In the genomic region with DNA sequence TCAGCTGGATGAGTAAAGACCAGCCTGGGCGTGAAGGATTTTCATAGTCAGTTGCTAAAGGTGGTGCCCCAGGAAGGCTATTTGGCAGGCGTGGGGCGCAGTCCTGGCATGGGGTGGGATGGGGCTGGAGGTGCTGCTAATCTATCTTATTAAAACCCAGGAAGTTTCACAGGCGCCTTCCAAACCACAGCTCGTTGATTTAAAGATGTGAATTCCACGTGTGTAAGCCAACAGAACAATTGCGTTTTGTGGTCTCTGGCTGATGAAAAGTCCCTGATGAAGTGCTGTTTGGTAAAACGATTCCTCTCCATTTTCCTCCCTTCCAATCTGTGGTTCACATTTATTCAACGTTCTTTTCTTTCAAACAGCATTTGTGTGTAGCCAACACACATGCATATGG, we compare ENCODE assay signal across 20 cellular contexts.
DNase-seq lines count a peak whose midpoint lies in the region; ATAC-seq and TF ChIP-seq lines count a peak whose summit lies in the region.
"Had no signal": no experiment of that assay in that cellular context is flagged by ENCODE, and none has a peak within 500 bp of the region (broad histone marks: within the 10 kb centered on the region; RNA-seq: fewer than 3 reads in every experiment).

No MANE protein-coding gene starts in this region.

- peak overlapping the region; percentile 54 for H3K27ac ChIP-seq in SJCRH30
- H3K27ac ChIP-seq: ascending aorta had no signal

- no peaks in the 10 kb centered on the region for H3K9me3 Mint-ChIP-seq in activated T-helper 17 cell treated with anti-CD3 and anti-CD28 coated beads, Interleukin-2, amount 50 U/mL, for 72 hours
- H3K9me3 Mint-ChIP-seq: activated T-cell treated with anti-CD3 and anti-CD28 coated beads, Interleukin-2, amount 50 U/mL, for 72 hours; effector memory CD8-positive, alpha-beta T cell; immature natural killer cell had no signal

- H3K27ac Mint-ChIP-seq in activated T-helper 17 cell treated with anti-CD3 and anti-CD28 coated beads, Interleukin-2, amount 50 U/mL, for 72 hours: no peak overlapping the region
- H3K27ac Mint-ChIP-seq: activated CD4-positive, alpha-beta T cell treated with anti-CD3 and anti-CD28 coated beads for 36 hours; activated T-cell treated with anti-CD3 and anti-CD28 coated beads, Interleukin-2, amount 50 U/mL, for 72 hours; effector memory CD8-positive, alpha-beta T cell; immature natural killer cell had no signal

- ATAC-seq in GM21447 (IDR thresholded peaks at IDR 0.05; ENCODE audit: unreplicated experiment): no peak
- ATAC-seq in activated T-helper 17 cell treated with anti-CD3 and anti-CD28 coated beads, Interleukin-2, amount 50 U/mL, for 72 hours (replicated peaks): no peak
- ATAC-seq: activated T-cell treated with anti-CD3 and anti-CD28 coated beads, Interleukin-2, amount 50 U/mL, for 72 hours; effector memory CD8-positive, alpha-beta T cell; Right ventricle myocardium inferior had no signal

- no peak overlapping the region for H3K4me3 Mint-ChIP-seq in activated T-helper 17 cell treated with anti-CD3 and anti-CD28 coated beads, Interleukin-2, amount 50 U/mL, for 72 hours
- H3K4me3 Mint-ChIP-seq: activated CD4-positive, alpha-beta T cell treated with anti-CD3 and anti-CD28 coated beads for 36 hours; activated T-cell treated with anti-CD3 and anti-CD28 coated beads, Interleukin-2, amount 50 U/mL, for 72 hours; effector memory CD8-positive, alpha-beta T cell; immature natural killer cell had no signal

- H3K4me1 Mint-ChIP-seq in activated T-helper 17 cell treated with anti-CD3 and anti-CD28 coated beads, Interleukin-2, amount 50 U/mL, for 72 hours: peaks cover 8% of the 10 kb centered on the region

- H3K36me3 ChIP-seq in SJCRH30: no peaks in the 10 kb centered on the region
- H3K36me3 ChIP-seq: ascending aorta, HAP-1 had no signal

- H3K9me3 ChIP-seq in SJCRH30 (replicated peaks): no peaks in the 10 kb centered on the region
- H3K9me3 ChIP-seq: ascending aorta, HAP-1 had no signal

- no peaks in the 10 kb centered on the region for H3K36me3 Mint-ChIP-seq in activated T-helper 17 cell treated with anti-CD3 and anti-CD28 coated beads, Interleukin-2, amount 50 U/mL, for 72 hours (ENCODE audit: low read depth)
- H3K36me3 Mint-ChIP-seq: immature natural killer cell had no signal

- DNase-seq in A172 (ENCODE audit: low spot score): peak; percentile 83
- DNase-seq in GM04504 (ENCODE audit: low read depth): peak; percentile 34
- DNase-seq in SJCRH30: peak; percentile 78 to 86
- DNase-seq in fibroblast of pulmonary artery (ENCODE audit: low read depth): peak; percentile 44
- no peak for DNase-seq in NCI-H2029 treated with DMSO at 0.1 percent for 48 hours (lab: John Stamatoyannopoulos, UW)
- no peak for DNase-seq in NCI-H2171 treated with DMSO at 0.1 percent for 48 hours (lab: John Stamatoyannopoulos, UW)
- DNase-seq: activated CD4-positive, alpha-beta T cell treated with anti-CD3 and anti-CD28 coated beads for 36 hours; activated naive CD4-positive, alpha-beta T cell treated with anti-CD3 and anti-CD28 coated beads, Interleukin-2, amount 50 U/mL, for 16 hours; activated T-cell treated with anti-CD3 and anti-CD28 coated beads, Interleukin-2, amount 50 U/mL, for 72 hours; effector memory CD8-positive, alpha-beta T cell; immature natural killer cell; NCI-H1105 treated with DMSO at 0.1 percent for 48 hours; NCI-H524 treated with DMSO at 0.1 percent for 48 hours; stimulated activated CD4-positive, alpha-beta T cell treated with anti-CD3 and anti-CD28 coated beads, Interleukin-4, amount 100 ng/mL, for 1 hour had no signal

- H3K4me1 ChIP-seq in SJCRH30: peaks cover 63% of the 10 kb centered on the region

- H3K27me3 Mint-ChIP-seq in activated T-helper 17 cell treated with anti-CD3 and anti-CD28 coated beads, Interleukin-2, amount 50 U/mL, for 72 hours: no peaks in the 10 kb centered on the region
- H3K27me3 Mint-ChIP-seq: activated CD4-positive, alpha-beta T cell treated with anti-CD3 and anti-CD28 coated beads for 36 hours; effector memory CD8-positive, alpha-beta T cell had no signal

- TF ChIP-seq CTCF in fibroblast of pulmonary artery (IDR thresholded peaks at IDR 0.05; ENCODE audit: low read length, missing control alignments): no peak

- peak overlapping the region; percentile 3; the same call in 1 of the 2 replicates for H3K4me3 ChIP-seq in SJCRH30
- H3K4me3 ChIP-seq in fibroblast of pulmonary artery (replicated peaks; ENCODE audit: low read depth, low read length): no peak overlapping the region
- H3K4me3 ChIP-seq: ascending aorta, HAP-1, lung had no signal

- H3K27me3 ChIP-seq in SJCRH30: no peaks in the 10 kb centered on the region
- H3K27me3 ChIP-seq: ascending aorta had no signal

Comparison
In these comparisons a context has a peak if more than half of its experiments do, and no peak if none do; other contexts are left out.
1. DNase-seq: peak in A172 (single experiment), GM04504 (single experiment), SJCRH30 (2 of 2) and fibroblast of pulmonary artery (single experiment); none in NCI-H2029 treated with DMSO at 0.1 percent for 48 hours (single experiment) and NCI-H2171 treated with DMSO at 0.1 percent for 48 hours (single experiment).